ENCODE assay signal across 1 cellular context in genomic region chr16:86051376-86052114, GRCh38.
A peak's percentile ranks its signal among the peaks of the same experiment; 100 is the strongest.
TF ChIP-seq lines count a peak whose summit lies in the region.

No MANE protein-coding gene starts in this region.

TF ChIP-seq in HEK293, 187 proteins besides CTCF, POLR2A, EP300 and RAD21 (continued from another document and continues in another):
- TF ChIP-seq PRDM2 (tag by site-specific recombination; IDR thresholded peaks at IDR 0.05; ENCODE audit: borderline replicate concordance) (no peak), SETDB1 (IDR thresholded peaks at IDR 0.05; ENCODE audit: insufficient read length, low read length) (no peak), ZNF248 (tag by site-specific recombination; IDR thresholded peaks at IDR 0.05) (no peak), ZNF76 (tag by site-specific recombination; IDR thresholded peaks at IDR 0.05; ENCODE audit: borderline replicate concordance, low read depth) (no peak), ZNF510 (tag by site-specific recombination; IDR thresholded peaks at IDR 0.05; ENCODE audit: insufficient replicate concordance) (no peak), GLI4 (tag by site-specific recombination; IDR thresholded peaks at IDR 0.05) (no peak), HOXC10 (CRISPR knock-in tag; IDR thresholded peaks at IDR 0.05) (no peak), ZNF707 (tag by site-specific recombination; IDR thresholded peaks at IDR 0.05) (no peak), ZNF202 (tag by site-specific recombination; IDR thresholded peaks at IDR 0.05; ENCODE audit: borderline replicate concordance) (no peak), PRDM4 (tag by site-specific recombination; IDR thresholded peaks at IDR 0.05) (0 out of 2 replicates have a peak, but pooled peaks have one; percentile 30), ZNF211 (tag by site-specific recombination; IDR thresholded peaks at IDR 0.05; ENCODE audit: low read depth) (no peak), ZBTB44 (tag by site-specific recombination; IDR thresholded peaks at IDR 0.05) (no peak), ZNF114 (tag by site-specific recombination; IDR thresholded peaks at IDR 0.05) (no peak), ZSCAN5A (tag by site-specific recombination; IDR thresholded peaks at IDR 0.05) (no peak), ZNF560 (tag by site-specific recombination; IDR thresholded peaks at IDR 0.05; ENCODE audit: borderline replicate concordance) (no peak), ZNF19 (tag by site-specific recombination; IDR thresholded peaks at IDR 0.05; ENCODE audit: low read depth) (no peak), KLF7 (tag by site-specific recombination; IDR thresholded peaks at IDR 0.05; ENCODE audit: borderline replicate concordance) (no peak), ZNF169 (tag by site-specific recombination; IDR thresholded peaks at IDR 0.05) (no peak), ZNF140 (tag by site-specific recombination; IDR thresholded peaks at IDR 0.05) (no peak), OSR2 (tag by site-specific recombination; IDR thresholded peaks at IDR 0.05) (peak; percentile 71), ZNF692 (tag by site-specific recombination; IDR thresholded peaks at IDR 0.05) (peak; percentile 57; the same call in 1 of the 2 replicates), ZNF530 (tag by site-specific recombination; IDR thresholded peaks at IDR 0.05; ENCODE audit: low read depth) (no peak), ZNF280D (tag by site-specific recombination; IDR thresholded peaks at IDR 0.05) (no peak), MYNN (tag by site-specific recombination; IDR thresholded peaks at IDR 0.05; ENCODE audit: borderline replicate concordance) (no peak), ZNF654 (tag by site-specific recombination; IDR thresholded peaks at IDR 0.05; ENCODE audit: low read depth) (no peak), ZNF146 (tag by site-specific recombination; IDR thresholded peaks at IDR 0.05) (no peak), ZXDB (tag by site-specific recombination; IDR thresholded peaks at IDR 0.05) (no peak), ZNF10 (tag by site-specific recombination; IDR thresholded peaks at IDR 0.05) (no peak), ZNF174 (tag by site-specific recombination; IDR thresholded peaks at IDR 0.05) (no peak), ZEB2 (tag by site-specific recombination; IDR thresholded peaks at IDR 0.05) (peak; percentile 64; the same call in 1 of the 2 replicates), ZNF48 (tag by site-specific recombination; IDR thresholded peaks at IDR 0.05) (no peak), ELK4 (IDR thresholded peaks at IDR 0.05; ENCODE audit: borderline replicate concordance, low read depth, low read length) (no peak), ZNF513 (tag by site-specific recombination; IDR thresholded peaks at IDR 0.05) (peak; percentile 73), SP2 (tag by site-specific recombination; IDR thresholded peaks at IDR 0.05) (no peak), ZBTB1 (tag by site-specific recombination; IDR thresholded peaks at IDR 0.05) (no peak), REPIN1 (tag by site-specific recombination; IDR thresholded peaks at IDR 0.05; ENCODE audit: low read depth) (no peak), ZNF223 (tag by site-specific recombination; IDR thresholded peaks at IDR 0.05) (no peak), KLF16 (tag by site-specific recombination; IDR thresholded peaks at IDR 0.05) (peak; percentile 51; the same call in 1 of the 2 replicates), ZBTB49 (tag by site-specific recombination; IDR thresholded peaks at IDR 0.05; ENCODE audit: low read depth) (no peak), ZNF660 (tag by site-specific recombination; IDR thresholded peaks at IDR 0.05) (0 out of 2 replicates have a peak, but pooled peaks have one; percentile 57)
